ENCODE assay signal across 8 cellular contexts in the genomic region with DNA sequence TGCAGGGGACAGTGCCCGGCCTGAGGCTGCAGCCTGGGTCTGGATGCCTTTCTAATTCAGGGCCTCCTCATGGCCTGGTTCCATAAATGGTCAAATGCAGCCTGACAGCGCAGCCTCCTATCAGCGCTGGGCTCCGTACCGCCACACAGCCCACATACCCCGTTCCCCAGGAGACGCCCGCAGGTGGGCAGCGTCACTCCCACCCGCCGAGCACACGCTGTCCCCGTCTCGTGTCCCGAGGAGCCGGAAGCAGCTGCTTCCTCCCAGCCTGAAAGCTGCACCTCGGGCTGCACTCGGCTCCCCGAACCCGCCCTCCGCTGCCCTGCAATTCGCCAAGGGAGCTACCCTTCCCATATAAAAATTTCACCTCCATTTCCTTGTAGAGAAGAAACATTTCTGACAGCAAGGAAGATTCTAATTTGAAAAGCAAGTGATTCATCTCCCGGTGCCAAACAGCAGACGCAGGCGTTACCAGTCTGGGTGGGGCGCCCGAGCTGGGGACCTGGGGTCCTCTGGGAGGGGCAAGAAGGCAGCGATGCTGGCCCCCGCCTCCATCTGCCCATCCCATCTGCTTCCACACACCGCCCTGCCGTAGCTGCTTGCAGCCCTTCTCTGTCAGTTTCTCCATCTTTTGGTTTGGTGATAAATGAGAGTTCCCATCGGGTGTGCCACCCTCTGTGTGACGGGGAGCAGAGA. TPM values are rescaled to one million over a fixed set of nuclear protein-coding genes. Genes with fewer than 3 reads are reported as not detected.
DNase-seq lines count a peak whose midpoint lies in the region; ATAC-seq, FAIRE-seq and TF ChIP-seq lines count a peak whose summit lies in the region.
"Not testable (repeated sequence)": the region's sequence is repeated elsewhere in the genome, so short reads cannot be mapped to it uniquely, and the experiment has no call there.

No MANE protein-coding gene starts in this region.

- not testable (repeated sequence) for H3K4me3 Mint-ChIP-seq in CD8-positive, alpha-beta T cell; activated CD8-positive, alpha-beta T cell treated with anti-CD3 and anti-CD28 coated beads for 36 hours; activated naive CD8-positive, alpha-beta T cell treated with anti-CD3 and anti-CD28 coated beads, Interleukin-2, amount 50 U/mL, for 24 hours

- not testable (repeated sequence) for H2AFZ ChIP-seq in keratinocyte (ENCODE audit: control insufficient read depth, low read length)

- intact Hi-C loops in CD8-positive, alpha-beta T cell (cut with DNase I, micrococcal nuclease); activated CD8-positive, alpha-beta T cell treated with anti-CD3 and anti-CD28 coated beads for 36 hours (cut with micrococcal nuclease); Right ventricle myocardium inferior (cut with DNase I); mucosa of descending colon (cut with DNase I, micrococcal nuclease); gastrocnemius medialis (cut with DNase I; ENCODE audit: low total_unique reads); upper lobe of right lung (cut with DNase I): not testable (repeated sequence)

- H3K27ac ChIP-seq in CD8-positive, alpha-beta T cell (ENCODE audit: low read depth, low read length); keratinocyte (ENCODE audit: control insufficient read depth, insufficient read depth, low read length); gastrocnemius medialis; upper lobe of right lung: not testable (repeated sequence)

- peak; percentile 9 for FAIRE-seq in keratinocyte (lab: Jason Lieb, UNC)

- H3K36me3 Mint-ChIP-seq in CD8-positive, alpha-beta T cell; activated CD8-positive, alpha-beta T cell treated with anti-CD3 and anti-CD28 coated beads for 36 hours (ENCODE audit: low read depth); activated naive CD8-positive, alpha-beta T cell treated with anti-CD3 and anti-CD28 coated beads, Interleukin-2, amount 50 U/mL, for 24 hours (ENCODE audit: low read depth): not testable (repeated sequence)

- not testable (repeated sequence) for H3K4me1 ChIP-seq in CD8-positive, alpha-beta T cell (ENCODE audit: insufficient read depth, low read length); keratinocyte (ENCODE audit: control insufficient read depth, extremely low read depth, insufficient read depth, low read length); mucosa of descending colon (ENCODE audit: low read depth); gastrocnemius medialis; upper lobe of right lung

- not testable (repeated sequence) for TF ChIP-seq CTCF in CD8-positive, alpha-beta T cell (IDR thresholded peaks at IDR 0.05); activated CD8-positive, alpha-beta T cell treated with anti-CD3 and anti-CD28 coated beads for 36 hours (IDR thresholded peaks at IDR 0.05); keratinocyte (optimal IDR thresholded peaks at IDR 0.05 in 1 of 3, IDR thresholded peaks at IDR 0.05 in 1 of 3, conservative IDR thresholded peaks at IDR 0.05 in 1 of 3; ENCODE audit: extremely low read depth in 1 of 3, insufficient read depth in 2 of 3, low read length in 3 of 3); mucosa of descending colon (IDR thresholded peaks at IDR 0.05); gastrocnemius medialis (IDR thresholded peaks at IDR 0.05 in 4 of 5, conservative IDR thresholded peaks at IDR 0.05 in 1 of 5); upper lobe of right lung (IDR thresholded peaks at IDR 0.05)

- not testable (repeated sequence) for H4K20me1 ChIP-seq in keratinocyte (ENCODE audit: control insufficient read depth, extremely low read depth, insufficient read depth, low read length)

- not testable (repeated sequence) for H3K4me3 ChIP-seq in CD8-positive, alpha-beta T cell (ENCODE audit: low read depth, low read length); keratinocyte (ENCODE audit: control insufficient read depth in 2 of 3, extremely low read depth in 1 of 3, insufficient read depth in 2 of 3, low read depth in 1 of 3, low read length in 3 of 3); mucosa of descending colon; gastrocnemius medialis; upper lobe of right lung

- not testable (repeated sequence) for H3K9ac ChIP-seq in keratinocyte (ENCODE audit: control insufficient read depth, extremely low read depth, insufficient read depth, low read length)

- POLR2A ChIA-PET in CD8-positive, alpha-beta T cell (lab: Charles Lee); activated CD8-positive, alpha-beta T cell treated with anti-CD3 and anti-CD28 coated beads for 36 hours (lab: Charles Lee): not testable (repeated sequence)

- not testable (repeated sequence) for H3K27me3 ChIP-seq in CD8-positive, alpha-beta T cell (ENCODE audit: insufficient read depth, low read length); keratinocyte (ENCODE audit: control insufficient read depth, extremely low read depth, insufficient read depth, low read length); gastrocnemius medialis; upper lobe of right lung

- H3K36me3 ChIP-seq in CD8-positive, alpha-beta T cell (ENCODE audit: insufficient read depth, low read length); keratinocyte (ENCODE audit: control insufficient read depth in 2 of 2, extremely low read depth in 1 of 2, insufficient read depth in 2 of 2, low read length in 2 of 2); mucosa of descending colon (ENCODE audit: low read depth); gastrocnemius medialis; upper lobe of right lung: not testable (repeated sequence)

- CTCF ChIA-PET in CD8-positive, alpha-beta T cell (lab: Charles Lee); activated CD8-positive, alpha-beta T cell treated with anti-CD3 and anti-CD28 coated beads for 36 hours (lab: Charles Lee): not testable (repeated sequence)

- dilution Hi-C loops in keratinocyte (cut with MboI; ENCODE audit: extremely low pct_ligation_motif_present, low sequenced_read_pairs): not testable (repeated sequence)

- H3K9me1 ChIP-seq in keratinocyte (ENCODE audit: control insufficient read depth, extremely low read depth, insufficient read depth, low read length): not testable (repeated sequence)

- not testable (repeated sequence) for H3K79me2 ChIP-seq in keratinocyte (ENCODE audit: control insufficient read depth, insufficient read depth, low read length)

- not testable (repeated sequence) for H3K27ac Mint-ChIP-seq in CD8-positive, alpha-beta T cell; activated CD8-positive, alpha-beta T cell treated with anti-CD3 and anti-CD28 coated beads for 36 hours; activated naive CD8-positive, alpha-beta T cell treated with anti-CD3 and anti-CD28 coated beads, Interleukin-2, amount 50 U/mL, for 24 hours

- not testable (repeated sequence) for TF ChIP-seq POLR2A in gastrocnemius medialis (IDR thresholded peaks at IDR 0.05)

- peak; percentile 61 for ATAC-seq in CD8-positive, alpha-beta T cell
- ATAC-seq in activated CD8-positive, alpha-beta T cell treated with anti-CD3 and anti-CD28 coated beads for 36 hours: peak; percentile 74
- peak; percentile 69 for ATAC-seq in activated naive CD8-positive, alpha-beta T cell treated with anti-CD3 and anti-CD28 coated beads, Interleukin-2, amount 50 U/mL, for 24 hours
- peak; percentile 71 for ATAC-seq in Right ventricle myocardium inferior
- peak; percentile 85 for ATAC-seq in mucosa of descending colon
- peak; percentile 50 to 73 for ATAC-seq in gastrocnemius medialis
- peak; percentile 79 for ATAC-seq in upper lobe of right lung

- not testable (repeated sequence) for DNase-seq in CD8-positive, alpha-beta T cell; activated CD8-positive, alpha-beta T cell treated with anti-CD3 and anti-CD28 coated beads for 36 hours; activated naive CD8-positive, alpha-beta T cell treated with anti-CD3 and anti-CD28 coated beads, Interleukin-2, amount 50 U/mL, for 24 hours; Right ventricle myocardium inferior (ENCODE audit: missing footprints); keratinocyte (ENCODE audit: low read depth, low spot score); mucosa of descending colon; gastrocnemius medialis; upper lobe of right lung

- not testable (repeated sequence) for H3K9me3 ChIP-seq in CD8-positive, alpha-beta T cell (ENCODE audit: low read length); keratinocyte (ENCODE audit: control insufficient read depth, low read depth, low read length); mucosa of descending colon; gastrocnemius medialis; upper lobe of right lung

- H3K9me3 Mint-ChIP-seq in CD8-positive, alpha-beta T cell; activated CD8-positive, alpha-beta T cell treated with anti-CD3 and anti-CD28 coated beads for 36 hours; activated naive CD8-positive, alpha-beta T cell treated with anti-CD3 and anti-CD28 coated beads, Interleukin-2, amount 50 U/mL, for 24 hours: not testable (repeated sequence)

- H3K4me2 ChIP-seq in keratinocyte (ENCODE audit: control insufficient read depth, extremely low read depth, insufficient read depth, low read depth, low read length): not testable (repeated sequence)

- H3K27me3 Mint-ChIP-seq in CD8-positive, alpha-beta T cell (ENCODE audit: low read depth); activated CD8-positive, alpha-beta T cell treated with anti-CD3 and anti-CD28 coated beads for 36 hours; activated naive CD8-positive, alpha-beta T cell treated with anti-CD3 and anti-CD28 coated beads, Interleukin-2, amount 50 U/mL, for 24 hours: not testable (repeated sequence)

- not testable (repeated sequence) for H3K4me1 Mint-ChIP-seq in CD8-positive, alpha-beta T cell (ENCODE audit: low read depth); activated CD8-positive, alpha-beta T cell treated with anti-CD3 and anti-CD28 coated beads for 36 hours (ENCODE audit: low read depth); activated naive CD8-positive, alpha-beta T cell treated with anti-CD3 and anti-CD28 coated beads, Interleukin-2, amount 50 U/mL, for 24 hours

- in situ Hi-C loops in gastrocnemius medialis (cut with MboI; ENCODE audit: low sequenced_read_pairs in 4 of 4): not testable (repeated sequence)

RNA-seq across cellular contexts. Expression of a gene that starts 29.8 kb away (rescaled TPM):
- 100 to 1,000 TPM; 716 to 734 TPM for total RNA-seq in CD8-positive, alpha-beta T cell
- 10 to 100 TPM; 23.8 to 27.3 TPM for total RNA-seq in activated CD8-positive, alpha-beta T cell treated with anti-CD3 and anti-CD28 coated beads for 36 hours
- total RNA-seq in Right ventricle myocardium inferior (4.6 TPM), mucosa of descending colon (10 to 100 TPM in 1 of 3 donors, 1 to 10 TPM in 2; 5.5 to 40.5 (median 7.9) TPM), gastrocnemius medialis (10 to 100 TPM in 1 of 4 donors, 1 to 10 TPM in 2, under 1 TPM in 1; 0.36 to 12.8 (median 1.9) TPM), upper lobe of right lung (55.2 TPM)
- polyA plus RNA-seq in keratinocyte: 24.6 to 49.6 TPM (median 25.5 TPM) in 3 replicates
- polyA plus RNA-seq in keratinocyte (2011; ENCODE audit: low read depth): 94.3 TPM
- 13.1 and 26.6 TPM in 2 replicates for polyA plus RNA-seq in keratinocyte (2011; cell fraction: cytosol; rRNA removed)
- 122 and 124 TPM in 2 replicates for polyA plus RNA-seq in keratinocyte (2011; cell fraction: nucleus; rRNA removed)
- 15.0 and 20.4 TPM in 2 replicates for polyA plus RNA-seq in keratinocyte (2012; ENCODE audit: low replicate concordance)
- 19.9 to 37.9 TPM (median 25.2 TPM) in 3 replicates for polyA minus RNA-seq in keratinocyte
- polyA minus RNA-seq in keratinocyte (2011; cell fraction: cytosol; rRNA and poly(A)+ RNA removed): 59.5 TPM
- 43.2 and 64.8 TPM in 2 replicates for polyA minus RNA-seq in keratinocyte (2011; cell fraction: nucleus; rRNA and poly(A)+ RNA removed)

Comparison
In these comparisons a context has a peak if more than half of its experiments do, and no peak if none do; other contexts are left out.
1. RNA of a gene that starts 29.8 kb away (total RNA-seq): 716 to 734 TPM in CD8-positive, alpha-beta T cell; 55.2 TPM in upper lobe of right lung (single experiment), 23.8 to 27.3 TPM in activated CD8-positive, alpha-beta T cell treated with anti-CD3 and anti-CD28 coated beads for 36 hours, 5.5 to 40.5 TPM in mucosa of descending colon, 4.6 TPM in Right ventricle myocardium inferior (single experiment) and 0.36 to 12.8 TPM in gastrocnemius medialis; every median in the first group is over 10 times any median in the second.
2. Peak in every context shown above with its lines, with median percentiles within 50 percentile points of each other: ATAC-seq.